ENCODE assay signal across 1 cellular context in the genomic region with DNA sequence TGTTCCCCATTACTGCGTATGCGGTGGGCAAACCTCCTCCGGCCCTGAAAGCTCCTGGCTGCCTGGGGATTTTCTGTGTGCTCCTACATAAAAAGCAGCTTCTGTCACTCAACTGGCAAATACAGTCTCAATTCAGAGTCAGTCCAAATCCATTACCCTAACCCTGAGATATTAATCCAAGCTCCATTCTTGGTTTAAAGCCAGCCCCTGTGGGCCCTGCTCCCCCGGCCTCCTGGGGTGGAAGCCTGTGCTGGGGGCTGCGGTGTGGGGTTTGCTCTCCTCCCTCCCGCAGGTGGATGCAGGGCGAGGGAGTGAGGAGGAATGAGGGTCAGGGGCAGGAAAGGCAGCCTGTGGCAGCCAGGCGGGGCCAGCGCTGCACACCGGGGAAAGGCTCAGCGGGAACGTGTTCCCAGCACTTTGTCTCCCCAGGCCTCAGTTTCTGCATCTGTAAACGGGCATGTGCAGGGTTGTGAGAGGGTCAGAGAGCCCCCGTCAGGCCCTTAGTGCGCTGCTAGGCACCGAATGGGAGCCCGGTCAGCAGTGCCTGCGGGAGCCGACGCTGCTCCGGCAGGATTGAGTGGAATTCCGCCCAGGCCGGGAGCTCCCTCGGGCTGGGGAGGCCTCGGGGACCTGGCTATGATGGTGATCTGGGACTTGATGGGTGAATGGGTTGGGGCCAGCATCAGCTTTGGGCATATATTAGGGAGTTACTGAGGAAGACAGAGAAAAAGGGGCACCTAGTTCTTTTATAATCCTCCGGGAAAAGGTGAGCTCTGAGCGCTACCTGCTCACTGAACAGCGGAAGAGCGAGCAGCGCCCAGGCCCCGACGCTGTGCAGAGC.
TF ChIP-seq lines count a peak whose summit lies in the region.

No MANE protein-coding gene starts in this region.

TF ChIP-seq in HepG2, 621 proteins besides CTCF, POLR2A, EP300 and RAD21 (continued from another document and continues in another):
- TF ChIP-seq, protein P1, sequence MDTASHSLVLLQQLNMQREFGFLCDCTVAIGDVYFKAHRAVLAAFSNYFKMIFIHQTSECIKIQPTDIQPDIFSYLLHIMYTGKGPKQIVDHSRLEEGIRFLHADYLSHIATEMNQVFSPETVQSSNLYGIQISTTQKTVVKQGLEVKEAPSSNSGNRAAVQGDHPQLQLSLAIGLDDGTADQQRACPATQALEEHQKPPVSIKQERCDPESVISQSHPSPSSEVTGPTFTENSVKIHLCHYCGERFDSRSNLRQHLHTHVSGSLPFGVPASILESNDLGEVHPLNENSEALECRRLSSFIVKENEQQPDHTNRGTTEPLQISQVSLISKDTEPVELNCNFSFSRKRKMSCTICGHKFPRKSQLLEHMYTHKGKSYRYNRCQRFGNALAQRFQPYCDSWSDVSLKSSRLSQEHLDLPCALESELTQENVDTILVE (CRISPR knock-in tag; IDR thresholded peaks at IDR 0.05), result no peak
- TF ChIP-seq, protein P2, sequence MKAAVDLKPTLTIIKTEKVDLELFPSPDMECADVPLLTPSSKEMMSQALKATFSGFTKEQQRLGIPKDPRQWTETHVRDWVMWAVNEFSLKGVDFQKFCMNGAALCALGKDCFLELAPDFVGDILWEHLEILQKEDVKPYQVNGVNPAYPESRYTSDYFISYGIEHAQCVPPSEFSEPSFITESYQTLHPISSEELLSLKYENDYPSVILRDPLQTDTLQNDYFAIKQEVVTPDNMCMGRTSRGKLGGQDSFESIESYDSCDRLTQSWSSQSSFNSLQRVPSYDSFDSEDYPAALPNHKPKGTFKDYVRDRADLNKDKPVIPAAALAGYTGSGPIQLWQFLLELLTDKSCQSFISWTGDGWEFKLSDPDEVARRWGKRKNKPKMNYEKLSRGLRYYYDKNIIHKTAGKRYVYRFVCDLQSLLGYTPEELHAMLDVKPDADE (CRISPR knock-in tag; IDR thresholded peaks at IDR 0.05), result no peak
- peak; percentile 54 for TF ChIP-seq ZFY (CRISPR knock-in tag; IDR thresholded peaks at IDR 0.05)
- no peak for TF ChIP-seq KAT8 (CRISPR knock-in tag; IDR thresholded peaks at IDR 0.05)
- no peak for TF ChIP-seq IRF2 (CRISPR knock-in tag; IDR thresholded peaks at IDR 0.05)
- no peak for TF ChIP-seq ZNF589 (CRISPR knock-in tag; conservative IDR thresholded peaks at IDR 0.05)
- TF ChIP-seq STAT5B (CRISPR knock-in tag; IDR thresholded peaks at IDR 0.05), result no peak
- TF ChIP-seq GPBP1L1 (CRISPR knock-in tag; IDR thresholded peaks at IDR 0.05), result no peak
- no peak for TF ChIP-seq MXD4 (CRISPR knock-in tag; IDR thresholded peaks at IDR 0.05)
- no peak for TF ChIP-seq NFE2L2 (IDR thresholded peaks at IDR 0.05; ENCODE audit: low read length)
- TF ChIP-seq MBNL3 (CRISPR knock-in tag; conservative IDR thresholded peaks at IDR 0.05), result no peak
- TF ChIP-seq ZNF503 (CRISPR knock-in tag; IDR thresholded peaks at IDR 0.05), result no peak
- no peak for TF ChIP-seq SRSF4 (IDR thresholded peaks at IDR 0.05; ENCODE audit: low read depth, low read length, poor library complexity, severe bottlenecking)
- no peak for TF ChIP-seq ZNF512 (CRISPR knock-in tag; IDR thresholded peaks at IDR 0.05)
- no peak for TF ChIP-seq ARID2 (CRISPR knock-in tag; IDR thresholded peaks at IDR 0.05; ENCODE audit: borderline replicate concordance)
- TF ChIP-seq BCLAF1 (IDR thresholded peaks at IDR 0.05), result no peak
- no peak; the same call in 1 of the 2 replicates for TF ChIP-seq KDM3A (CRISPR knock-in tag; IDR thresholded peaks at IDR 0.05; ENCODE audit: low read depth)
- TF ChIP-seq AFF4 (CRISPR knock-in tag; IDR thresholded peaks at IDR 0.05), result 0 out of 2 replicates have a peak, but pooled peaks have one; percentile 24
- TF ChIP-seq ZNF597 (CRISPR knock-in tag; IDR thresholded peaks at IDR 0.05), result no peak
- no peak for TF ChIP-seq FOXC1 (CRISPR knock-in tag; IDR thresholded peaks at IDR 0.05; ENCODE audit: borderline replicate concordance)
- no peak for TF ChIP-seq SMARCE1 (IDR thresholded peaks at IDR 0.05; ENCODE audit: borderline replicate concordance)
- TF ChIP-seq KDM1A (CRISPR knock-in tag; IDR thresholded peaks at IDR 0.05), result 0 out of 2 replicates have a peak, but pooled peaks have one; percentile 44
- no peak for TF ChIP-seq HNRNPL (IDR thresholded peaks at IDR 0.05; ENCODE audit: low read depth, low read length)
- TF ChIP-seq KLF15 (CRISPR knock-in tag; IDR thresholded peaks at IDR 0.05; ENCODE audit: borderline replicate concordance), result no peak
- peak; percentile 40; the same call in 1 of the 2 replicates for TF ChIP-seq EED (CRISPR knock-in tag; IDR thresholded peaks at IDR 0.05)
- no peak for TF ChIP-seq RBAK (CRISPR knock-in tag; IDR thresholded peaks at IDR 0.05)
- no peak for TF ChIP-seq ZBTB7A (CRISPR knock-in tag; IDR thresholded peaks at IDR 0.05)
- TF ChIP-seq MLLT10 (CRISPR knock-in tag; IDR thresholded peaks at IDR 0.05), result no peak
- no peak; the same call in 1 of the 2 replicates for TF ChIP-seq ZNF572 (CRISPR knock-in tag; IDR thresholded peaks at IDR 0.05)
- TF ChIP-seq, protein P3, sequence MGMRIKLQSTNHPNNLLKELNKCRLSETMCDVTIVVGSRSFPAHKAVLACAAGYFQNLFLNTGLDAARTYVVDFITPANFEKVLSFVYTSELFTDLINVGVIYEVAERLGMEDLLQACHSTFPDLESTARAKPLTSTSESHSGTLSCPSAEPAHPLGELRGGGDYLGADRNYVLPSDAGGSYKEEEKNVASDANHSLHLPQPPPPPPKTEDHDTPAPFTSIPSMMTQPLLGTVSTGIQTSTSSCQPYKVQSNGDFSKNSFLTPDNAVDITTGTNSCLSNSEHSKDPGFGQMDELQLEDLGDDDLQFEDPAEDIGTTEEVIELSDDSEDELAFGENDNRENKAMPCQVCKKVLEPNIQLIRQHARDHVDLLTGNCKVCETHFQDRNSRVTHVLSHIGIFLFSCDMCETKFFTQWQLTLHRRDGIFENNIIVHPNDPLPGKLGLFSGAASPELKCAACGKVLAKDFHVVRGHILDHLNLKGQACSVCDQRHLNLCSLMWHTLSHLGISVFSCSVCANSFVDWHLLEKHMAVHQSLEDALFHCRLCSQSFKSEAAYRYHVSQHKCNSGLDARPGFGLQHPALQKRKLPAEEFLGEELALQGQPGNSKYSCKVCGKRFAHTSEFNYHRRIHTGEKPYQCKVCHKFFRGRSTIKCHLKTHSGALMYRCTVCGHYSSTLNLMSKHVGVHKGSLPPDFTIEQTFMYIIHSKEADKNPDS (CRISPR knock-in tag; IDR thresholded peaks at IDR 0.05), result no peak
- TF ChIP-seq PLRG1 (conservative IDR thresholded peaks at IDR 0.05), result no peak
- TF ChIP-seq ZNF558 (CRISPR knock-in tag; IDR thresholded peaks at IDR 0.05; ENCODE audit: borderline replicate concordance), result 0 out of 2 replicates have a peak, but pooled peaks have one; percentile 24
- TF ChIP-seq AHR (CRISPR knock-in tag; IDR thresholded peaks at IDR 0.05), result no peak
- no peak for TF ChIP-seq TSC22D2 (CRISPR knock-in tag; IDR thresholded peaks at IDR 0.05; ENCODE audit: borderline replicate concordance)
- no peak for TF ChIP-seq SOX6 (IDR thresholded peaks at IDR 0.05)
- no peak for TF ChIP-seq SOX6 (CRISPR knock-in tag; IDR thresholded peaks at IDR 0.05)
- no peak for TF ChIP-seq FOXK1 (CRISPR knock-in tag; IDR thresholded peaks at IDR 0.05; ENCODE audit: borderline replicate concordance, low read depth)
- no peak for TF ChIP-seq DPF2 (CRISPR knock-in tag; IDR thresholded peaks at IDR 0.05; ENCODE audit: borderline replicate concordance, low read depth)
- no peak for TF ChIP-seq ZEB1 (IDR thresholded peaks at IDR 0.05; ENCODE audit: insufficient replicate concordance, low read depth)
